Comparison of ENCODE assay signal across 10 cellular contexts in the genomic region with DNA sequence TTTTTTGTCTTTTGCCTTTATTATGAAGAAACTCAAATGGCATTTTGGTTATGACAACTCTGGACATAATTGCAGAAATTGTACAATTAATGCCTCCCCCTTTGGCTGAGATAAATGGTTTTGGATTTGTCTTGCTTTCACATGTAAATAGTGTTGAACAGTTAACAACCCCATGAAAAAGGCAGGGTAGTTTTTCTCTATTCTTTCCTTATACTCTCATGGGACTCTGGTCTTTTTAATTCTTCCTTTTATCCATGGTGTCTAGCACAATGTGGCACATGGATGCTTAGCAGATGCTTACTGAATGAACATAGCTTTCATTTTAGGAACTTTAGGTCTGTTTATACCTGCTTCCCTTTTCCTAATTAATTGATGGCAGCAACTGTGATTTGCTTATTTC.
DNase-seq lines count a peak whose midpoint lies in the region; ATAC-seq, FAIRE-seq and TF ChIP-seq lines count a peak whose summit lies in the region.
"Had no signal": no experiment of that assay in that cellular context is flagged by ENCODE, and none has a peak within 500 bp of the region (broad histone marks: within the 10 kb centered on the region; RNA-seq: fewer than 3 reads in every experiment).

No MANE protein-coding gene starts in this region.

- intact Hi-C loops in Calu3 (cut with micrococcal nuclease; ENCODE audit: unreplicated experiment) = no loop called here
- intact Hi-C loops in endothelial cell of umbilical vein (cut with micrococcal nuclease) = loop anchor here (2.0 kb wide), 2 partner anchors 34 to 74 kb away; no protein-coding TSS in a partner anchor
- intact Hi-C loops in gastrocnemius medialis (cut with DNase I; ENCODE audit: low total_unique reads) = no loop called here

- peak overlapping the region; percentile 70 for H3K27ac Mint-ChIP-seq in Calu3 (ENCODE audit: unreplicated experiment)

- dilution Hi-C loops in endothelial cell of umbilical vein (cut with MboI; ENCODE audit: extremely low pct_ligation_motif_present, low sequenced_read_pairs) = no loop called here

- peaks cover 59% of the 10 kb centered on the region for H3K79me2 ChIP-seq in endothelial cell of umbilical vein (ENCODE audit: control insufficient read depth, insufficient read depth, low read length)

- BruUV-seq in Calu3 (replicated peaks; lab: Mats Ljungman, UMichigan) = no TSS peak
- BruUV-seq in endothelial cell of umbilical vein (replicated peaks; lab: Mats Ljungman, UMichigan) = no TSS peak

- H3K27ac ChIP-seq in endothelial cell of umbilical vein (ENCODE audit: insufficient read depth, low read depth, low read length) (peak overlapping the region; percentile 55), gastrocnemius medialis (peak overlapping the region in 3 of 4 donors; percentile 1 to 62 (median 22))

- H3K27me3 ChIP-seq in endothelial cell of umbilical vein (ENCODE audit: control insufficient read depth in 2 of 2, insufficient read depth in 2 of 2, low read length in 2 of 2) (no peaks in the 10 kb centered on the region), gastrocnemius medialis (no peaks in the 10 kb centered on the region)

- H3K4me1 ChIP-seq in endothelial cell of umbilical vein (ENCODE audit: control insufficient read depth, extremely low read depth, insufficient read depth, low read length) (peaks cover 60% of the 10 kb centered on the region), gastrocnemius medialis (peaks cover 64 to 85% of the 10 kb centered on the region in 2 donors)

- H3K9me3 ChIP-seq in endothelial cell of umbilical vein (replicated peaks; ENCODE audit: control insufficient read depth, insufficient read depth, low read length) = no peaks in the 10 kb centered on the region
- no peaks in the 10 kb centered on the region for H3K9me3 ChIP-seq in gastrocnemius medialis

- no peak for TF ChIP-seq CTCF in Calu3 (IDR thresholded peaks at IDR 0.05; ENCODE audit: unreplicated experiment)
- TF ChIP-seq CTCF in endothelial cell of umbilical vein (IDR thresholded peaks at IDR 0.05; ENCODE audit: extremely low read depth in 1 of 2, insufficient read depth in 1 of 2, low read depth in 1 of 2, low read length in 2 of 2) = no peak
- no peak for TF ChIP-seq CTCF in gastrocnemius medialis (IDR thresholded peaks at IDR 0.05 in 4 of 5, conservative IDR thresholded peaks at IDR 0.05 in 1 of 5)

- H4K20me1 ChIP-seq in endothelial cell of umbilical vein (replicated peaks; ENCODE audit: control insufficient read depth, extremely low read depth, insufficient read depth, low read length) = no peaks in the 10 kb centered on the region

- H3K27me3 Mint-ChIP-seq in Calu3 (ENCODE audit: unreplicated experiment) = no peaks in the 10 kb centered on the region
- H3K27me3 Mint-ChIP-seq: stimulated activated memory B cell treated with anti-CD40 and anti-IgM and Interleukin-4, amounts not matched to agents 10 μg/mL and 1 μg/mL and 100 μg/mL, for 72 hours had no signal

- DNase-seq in Calu3 = no peak
- DNase-seq in NCI-H69 (lab: John Stamatoyannopoulos, UW) = peak; percentile 49
- no peak for DNase-seq in endothelial cell of umbilical vein (ENCODE audit: low read depth, low spot score)
- no peak for DNase-seq in gastrocnemius medialis
- no peak for DNase-seq in SK-N-DZ (ENCODE audit: low spot score)
- DNase-seq in dedifferentiated amniotic fluid mesenchymal stem cell (ENCODE audit: extremely low spot score) = no peak
- DNase-seq: activated effector memory CD4-positive, alpha-beta T cell treated with Interleukin-2 at 50 U/mL for 16 hours had no signal

- H3K36me3 Mint-ChIP-seq in Calu3 (ENCODE audit: insufficient read depth, unreplicated experiment) = peaks cover 28% of the 10 kb centered on the region

- peak overlapping the region; percentile 59 for H3K4me3 Mint-ChIP-seq in Calu3 (ENCODE audit: low read depth, unreplicated experiment)

- peak overlapping the region; percentile 54 for H3K9ac ChIP-seq in endothelial cell of umbilical vein (replicated peaks; ENCODE audit: extremely low read depth, insufficient read depth, low read length)

- CTCF ChIA-PET in Calu3 (lab: Charles Lee) = interaction anchor here (0.9 to 2.9 kb wide), 4 partner anchors 9 to 76 kb away, joined by 4 to 11 read pairs (median 6); a partner anchor contains a TSS
- CTCF ChIA-PET in endothelial cell of umbilical vein (lab: Charles Lee) = interaction anchor here (0.6 to 3.9 kb wide), 12 partner anchors 9 to 302 kb away, joined by 3 to 21 read pairs (median 4); a partner anchor contains a TSS

- no peak for ATAC-seq in gastrocnemius medialis
- no peak for ATAC-seq in HG02938 (IDR thresholded peaks at IDR 0.05; ENCODE audit: unreplicated experiment)

- no peaks in the 10 kb centered on the region for H3K36me3 ChIP-seq in endothelial cell of umbilical vein (ENCODE audit: control insufficient read depth in 2 of 2, extremely low read depth in 1 of 2, insufficient read depth in 2 of 2, low read length in 2 of 2)
- H3K36me3 ChIP-seq in gastrocnemius medialis = no peaks in the 10 kb centered on the region

- TF ChIP-seq POLR2A in endothelial cell of umbilical vein (IDR thresholded peaks at IDR 0.05; ENCODE audit: low read depth, low read length) = no peak
- no peak for TF ChIP-seq POLR2A in gastrocnemius medialis (IDR thresholded peaks at IDR 0.05)

- FAIRE-seq in endothelial cell of umbilical vein (lab: Jason Lieb, UNC) = no peak
- FAIRE-seq: G401.6 had no signal

- peak overlapping the region; percentile 92 for H3K4me2 ChIP-seq in endothelial cell of umbilical vein (ENCODE audit: insufficient read depth, low read length)

- H3K4me1 Mint-ChIP-seq in Calu3 (ENCODE audit: low read depth, unreplicated experiment) = peaks cover 75% of the 10 kb centered on the region

- in situ Hi-C loops in gastrocnemius medialis (cut with MboI; ENCODE audit: low sequenced_read_pairs in 4 of 4) = no loop called here

- H3K9me1 ChIP-seq in endothelial cell of umbilical vein (replicated peaks; ENCODE audit: control insufficient read depth, extremely low read depth, insufficient read depth, low read length) = no peaks in the 10 kb centered on the region

- H3K4me3 ChIP-seq in endothelial cell of umbilical vein (replicated peaks in 1 of 3; ENCODE audit: insufficient read depth in 1 of 3, low read depth in 1 of 3, low read length in 3 of 3) = peak overlapping the region in 1 of 3 experiments; percentile 58
- no peak overlapping the region for H3K4me3 ChIP-seq in gastrocnemius medialis

- H2AFZ ChIP-seq in endothelial cell of umbilical vein (ENCODE audit: low read depth, low read length) = no peak overlapping the region

- POLR2A ChIA-PET in endothelial cell of umbilical vein (lab: Charles Lee) = interaction anchor here (0.6 to 1.2 kb wide), 2 partner anchors 73 to 76 kb away, joined by 3 to 5 read pairs; a partner anchor contains a TSS

- no peaks in the 10 kb centered on the region for H3K9me3 Mint-ChIP-seq in Calu3 (ENCODE audit: low read depth, unreplicated experiment)
- H3K9me3 Mint-ChIP-seq: stimulated activated memory B cell treated with anti-CD40 and anti-IgM and Interleukin-4, amounts not matched to agents 10 μg/mL and 1 μg/mL and 100 μg/mL, for 72 hours had no signal

TF ChIP-seq in endothelial cell of umbilical vein, 7 proteins besides CTCF, POLR2A, EP300 and RAD21:
- TF ChIP-seq, protein P1, sequence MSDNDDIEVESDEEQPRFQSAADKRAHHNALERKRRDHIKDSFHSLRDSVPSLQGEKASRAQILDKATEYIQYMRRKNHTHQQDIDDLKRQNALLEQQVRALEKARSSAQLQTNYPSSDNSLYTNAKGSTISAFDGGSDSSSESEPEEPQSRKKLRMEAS (IDR thresholded peaks at IDR 0.05; ENCODE audit: insufficient read depth, insufficient read length) = no peak
- TF ChIP-seq FOS (IDR thresholded peaks at IDR 0.05; ENCODE audit: borderline replicate concordance, insufficient read depth, low read length) = no peak
- no peak for TF ChIP-seq JUN (IDR thresholded peaks at IDR 0.05; ENCODE audit: borderline replicate concordance, insufficient read depth, insufficient read length, low read depth)
- no peak for TF ChIP-seq GATA2 (IDR thresholded peaks at IDR 0.05; ENCODE audit: insufficient read depth, insufficient read length, low read depth, low read length)
- TF ChIP-seq MYC (IDR thresholded peaks at IDR 0.05; ENCODE audit: low read depth, low read length) = no peak
- no peak for TF ChIP-seq POLR2AphosphoS5 (IDR thresholded peaks at IDR 0.05; ENCODE audit: insufficient read depth, low read depth, low read length)
- TF ChIP-seq EZH2 (IDR thresholded peaks at IDR 0.05; ENCODE audit: borderline replicate concordance, low read depth, low read length, severe bottlenecking) = no peak
